9 cellular contexts compared by ENCODE assay signal in genomic region chr10:44960482-44961230, GRCh38. TPM values are rescaled to one million over a fixed set of nuclear protein-coding genes. Genes with fewer than 3 reads are reported as not detected.
DNase-seq lines count a peak whose midpoint lies in the region; ATAC-seq and TF ChIP-seq lines count a peak whose summit lies in the region.
"Had no signal": no experiment of that assay in that cellular context is flagged by ENCODE, and none has a peak within 500 bp of the region (broad histone marks: within the 10 kb centered on the region; RNA-seq: fewer than 3 reads in every experiment).

No MANE protein-coding gene starts in this region.

- no peaks in the 10 kb centered on the region for H3K27me3 ChIP-seq in AG04450 (ENCODE audit: control insufficient read depth, insufficient read depth, low read length)
- H3K27me3 ChIP-seq in KMS-11 (ENCODE audit: insufficient read depth, low read depth), result no peaks in the 10 kb centered on the region
- no peaks in the 10 kb centered on the region for H3K27me3 ChIP-seq in dorsolateral prefrontal cortex
- H3K27me3 ChIP-seq in naive thymus-derived CD4-positive, alpha-beta T cell (ENCODE audit: control insufficient read depth in 2 of 2, insufficient read depth in 2 of 2, low read length in 2 of 2), result no peaks in the 10 kb centered on the region

- H3K4me3 ChIP-seq in AG04450 (ENCODE audit: low read depth, low read length) (peak overlapping the region; percentile 75), KMS-11 (IDR thresholded peaks at IDR 0.05; ENCODE audit: insufficient read depth, low read depth, low read length) (no peak overlapping the region), dorsolateral prefrontal cortex (peak overlapping the region; percentile 60 to 99 (median 90))
- H3K4me3 ChIP-seq in naive thymus-derived CD4-positive, alpha-beta T cell (ENCODE audit: low read length), result peak overlapping the region; percentile 79

- H3K36me3 Mint-ChIP-seq in naive thymus-derived CD4-positive, alpha-beta T cell, result peaks cover 4 to 14% (median 8%) of the 10 kb centered on the region in 5 donors

- peaks cover 33% of the 10 kb centered on the region for H3K4me1 ChIP-seq in KMS-11 (ENCODE audit: low read depth, poor library complexity, severe bottlenecking)
- H3K4me1 ChIP-seq in naive thymus-derived CD4-positive, alpha-beta T cell (ENCODE audit: control insufficient read depth in 2 of 2, insufficient read depth in 2 of 2, low read length in 2 of 2), result peaks cover 7 to 13% of the 10 kb centered on the region in 2 donors

- H3K27ac ChIP-seq in AG04450 (ENCODE audit: low read depth, low read length), result no peak overlapping the region
- peak overlapping the region; percentile 89 for H3K27ac ChIP-seq in KMS-11
- peak overlapping the region in 58 of 59 donors; percentile 69 to 99 (median 97) for H3K27ac ChIP-seq in dorsolateral prefrontal cortex
- H3K27ac ChIP-seq in naive thymus-derived CD4-positive, alpha-beta T cell (ENCODE audit: low read depth, low read length), result no peak overlapping the region

- no peaks in the 10 kb centered on the region for H3K27me3 Mint-ChIP-seq in naive thymus-derived CD4-positive, alpha-beta T cell

- no peak for TF ChIP-seq CTCF in AG04450 (IDR thresholded peaks at IDR 0.05; ENCODE audit: low read depth, low read length)
- no peak for TF ChIP-seq CTCF in KMS-11 (conservative IDR thresholded peaks at IDR 0.05; ENCODE audit: low read depth, low read length)
- no peak for TF ChIP-seq CTCF in dorsolateral prefrontal cortex (IDR thresholded peaks at IDR 0.05 in 54 of 56, conservative IDR thresholded peaks at IDR 0.05 in 2 of 56; ENCODE audit: low read depth in 1 of 56, partially characterized antibody in 56 of 56)

- intact Hi-C loops in dorsolateral prefrontal cortex (cut with DNase I), result no loop called here
- intact Hi-C loops in naive thymus-derived CD4-positive, alpha-beta T cell (cut with micrococcal nuclease), result no loop called here

- ATAC-seq in naive thymus-derived CD4-positive, alpha-beta T cell, result no peak
- ATAC-seq in GM21367 (IDR thresholded peaks at IDR 0.05; ENCODE audit: unreplicated experiment), result no peak

- no peaks in the 10 kb centered on the region; the same call in 1 of the 2 replicates for H3K9me3 ChIP-seq in AG04450 (ENCODE audit: control insufficient read depth, insufficient read depth, low read length)
- H3K9me3 ChIP-seq in naive thymus-derived CD4-positive, alpha-beta T cell (ENCODE audit: control insufficient read depth in 2 of 3, low read length in 3 of 3), result no peaks in the 10 kb centered on the region

- no peak for DNase-seq in AG04450 (ENCODE audit: low read depth, low spot score)
- peak in 2 of 10 donors; percentile 12 to 39 for DNase-seq in dorsolateral prefrontal cortex
- no peak for DNase-seq in naive thymus-derived CD4-positive, alpha-beta T cell
- DNase-seq in nucleus accumbens (lab: John Stamatoyannopoulos, UW), result no peak
- no peak for DNase-seq in kidney glomerular epithelial cell (lab: John Stamatoyannopoulos, UW)
- no peak for DNase-seq in HK-2 (ENCODE audit: unreplicated experiment)

- peak overlapping the region in 2 of 9 donors; percentile 10 to 82 for H3K27ac Mint-ChIP-seq in naive thymus-derived CD4-positive, alpha-beta T cell

- H3K4me2 ChIP-seq in KMS-11, result peak overlapping the region; percentile 99

- H3K9ac ChIP-seq in KMS-11, result peak overlapping the region; percentile 84

- H2AFZ ChIP-seq in KMS-11 (ENCODE audit: low read depth), result no peak overlapping the region

- CTCF ChIA-PET in AG04450 (lab: Charles Lee), result interaction anchor here (3.9 kb wide), 1 partner anchor 28 kb away, joined by 12 read pairs; no protein-coding TSS in a partner anchor
- CTCF ChIA-PET in naive thymus-derived CD4-positive, alpha-beta T cell (lab: Charles Lee), result no interaction called here

- POLR2A ChIA-PET in AG04450 (lab: Yijun Ruan, JAX), result no interaction called here
- POLR2A ChIA-PET in naive thymus-derived CD4-positive, alpha-beta T cell (lab: Charles Lee), result interaction anchor here (0.6 kb wide), 1 partner anchor 8 kb away, joined by 3 read pairs; no protein-coding TSS in a partner anchor

- no peaks in the 10 kb centered on the region for H4K20me1 ChIP-seq in KMS-11 (ENCODE audit: insufficient read depth)

- peaks cover 0 to 2% (median 0%) of the 10 kb centered on the region in 11 donors for H3K9me3 Mint-ChIP-seq in naive thymus-derived CD4-positive, alpha-beta T cell

- H3K4me3 Mint-ChIP-seq in naive thymus-derived CD4-positive, alpha-beta T cell, result peak overlapping the region; percentile 66 to 93 (median 85)

- peaks cover 78% of the 10 kb centered on the region for H3K79me2 ChIP-seq in KMS-11 (ENCODE audit: insufficient read depth, low read depth)

- H3K36me3 ChIP-seq in KMS-11 (ENCODE audit: insufficient read depth), result no peaks in the 10 kb centered on the region
- H3K36me3 ChIP-seq in naive thymus-derived CD4-positive, alpha-beta T cell (ENCODE audit: control insufficient read depth in 2 of 3, insufficient read depth in 3 of 3, low read length in 3 of 3), result peaks cover 0 to 3% (median 0%) of the 10 kb centered on the region in 3 experiments

- peaks cover 9 to 47% (median 31%) of the 10 kb centered on the region in 7 donors for H3K4me1 Mint-ChIP-seq in naive thymus-derived CD4-positive, alpha-beta T cell

RNA-seq across cellular contexts. Expression of gene RASSF4, which starts 1.1 kb away (rescaled TPM):
- 11.2 and 13.0 TPM in 2 replicates for polyA plus RNA-seq in AG04450 (2011; rRNA removed)
- 12.9 and 13.1 TPM in 2 replicates for polyA minus RNA-seq in AG04450 (2011; rRNA and poly(A)+ RNA removed)
- total RNA-seq in dorsolateral prefrontal cortex, result 100 to 1,000 TPM in 81 of 120 experiments, 10 to 100 TPM in 39; 54.6 to 175 (median 111) TPM
- total RNA-seq in naive thymus-derived CD4-positive, alpha-beta T cell, result 10 to 100 TPM in 1 of 5 experiments, 1 to 10 TPM in 4; 1.9 to 53.4 (median 3.0) TPM
- polyA plus RNA-seq in naive thymus-derived CD4-positive, alpha-beta T cell, result 1 to 10 TPM in 1 of 2 donors, under 1 TPM in 1; 0.84 to 1.3 TPM

RNA-seq across cellular contexts. Expression of gene DEPP1, which starts 18.0 kb away (rescaled TPM):
- 31.1 and 50.3 TPM in 2 replicates for polyA plus RNA-seq in AG04450 (2011; rRNA removed)
- polyA minus RNA-seq in AG04450 (2011; rRNA and poly(A)+ RNA removed), result 70.4 and 97.9 TPM in 2 replicates
- total RNA-seq in dorsolateral prefrontal cortex, result 100 to 1,000 TPM in 23 of 120 experiments, 10 to 100 TPM in 91, 1 to 10 TPM in 6; 8.1 to 234 (median 44.3) TPM
- 1 to 10 TPM in 1 of 5 experiments, under 1 TPM in 3, not detected in 1; 0.24 to 4.0 (median 0.61) TPM for total RNA-seq in naive thymus-derived CD4-positive, alpha-beta T cell
- under 1 TPM; 0.41 to 0.67 TPM for polyA plus RNA-seq in naive thymus-derived CD4-positive, alpha-beta T cell

RNA-seq across cellular contexts. Expression of gene ZNF22, which starts 40.1 kb away (rescaled TPM):
- 17.4 and 23.4 TPM in 2 replicates for polyA plus RNA-seq in AG04450 (2011; rRNA removed)
- 4.7 and 7.9 TPM in 2 replicates for polyA minus RNA-seq in AG04450 (2011; rRNA and poly(A)+ RNA removed)
- 10 to 100 TPM in 117 of 120 experiments, 1 to 10 TPM in 3; 9.2 to 20.9 (median 14.1) TPM for total RNA-seq in dorsolateral prefrontal cortex
- total RNA-seq in naive thymus-derived CD4-positive, alpha-beta T cell, result 10 to 100 TPM; 13.1 to 33.6 (median 27.4) TPM
- polyA plus RNA-seq in naive thymus-derived CD4-positive, alpha-beta T cell, result 10 to 100 TPM; 41.1 to 44.7 TPM

RNA-seq across cellular contexts. Expression of gene TMEM72, which starts 49.5 kb away (rescaled TPM):
- not detected in 2 replicates for polyA plus RNA-seq in AG04450 (2011; rRNA removed)
- not detected in 2 replicates for polyA minus RNA-seq in AG04450 (2011; rRNA and poly(A)+ RNA removed)
- total RNA-seq in dorsolateral prefrontal cortex, result under 1 TPM in 7 of 120 experiments, not detected in 113; 0.13 to 0.46 (median 0.18) TPM
- total RNA-seq in naive thymus-derived CD4-positive, alpha-beta T cell, result not detected
- not detected for polyA plus RNA-seq in naive thymus-derived CD4-positive, alpha-beta T cell
- total RNA-seq: LHCN-M2 had no signal

Comparison
In these comparisons a context has a peak if more than half of its experiments do, and no peak if none do; other contexts are left out.
1. H3K27ac ChIP-seq: peak in KMS-11 (single experiment) and dorsolateral prefrontal cortex (58 of 59); none in AG04450 (single experiment) and naive thymus-derived CD4-positive, alpha-beta T cell (single experiment).